In the genomic region with DNA sequence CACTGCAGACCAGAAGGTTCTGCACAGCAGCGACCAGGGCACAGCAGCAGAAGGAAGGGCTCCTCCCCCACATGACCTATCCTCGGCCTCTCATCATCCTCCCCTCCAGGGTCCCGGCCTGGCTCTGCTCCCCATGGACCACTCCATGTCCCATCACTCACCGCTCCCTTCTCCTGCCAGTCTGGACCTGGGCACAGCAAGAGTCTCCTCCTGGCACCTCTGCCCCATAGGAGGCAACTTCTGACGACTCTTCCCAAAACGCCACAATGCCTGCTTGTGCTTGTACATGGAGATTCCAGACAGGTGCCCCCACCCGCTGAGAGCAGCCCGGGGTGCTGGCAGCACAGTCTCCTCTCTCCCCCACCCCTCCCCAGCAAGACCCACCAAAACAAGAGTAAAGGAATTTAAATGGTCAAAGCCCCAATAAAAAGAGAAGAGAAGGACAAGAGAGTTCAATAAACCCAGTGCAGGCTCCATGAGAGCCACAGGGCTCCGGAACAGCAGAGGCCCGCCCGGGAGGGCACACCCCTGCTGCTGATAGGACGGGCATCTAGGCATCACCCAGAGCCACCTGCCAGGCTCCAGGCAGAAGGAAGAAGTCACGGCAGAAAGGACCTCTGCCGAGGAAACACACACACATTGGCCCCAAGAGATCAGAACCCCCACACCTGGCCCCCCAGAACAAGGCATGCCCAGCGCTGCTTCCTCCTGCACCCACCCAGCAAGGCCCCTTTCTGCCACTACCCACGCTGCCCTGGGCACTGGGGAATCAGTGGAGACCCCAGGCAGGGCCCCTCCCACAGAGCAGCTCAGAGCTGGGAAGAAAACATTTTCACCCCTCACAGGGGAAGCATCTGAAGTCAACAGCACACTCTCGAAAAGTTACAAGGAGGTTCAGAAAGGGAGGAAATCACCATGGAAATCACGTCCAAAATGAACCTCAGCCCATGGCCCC, we compare ENCODE assay signal across 18 cellular contexts. TPM values are rescaled to one million over a fixed set of nuclear protein-coding genes. Genes with fewer than 3 reads are reported as not detected.
DNase-seq lines count a peak whose midpoint lies in the region; ATAC-seq, FAIRE-seq and TF ChIP-seq lines count a peak whose summit lies in the region.
"Had no signal": no experiment of that assay in that cellular context is flagged by ENCODE, and none has a peak within 500 bp of the region (broad histone marks: within the 10 kb centered on the region; RNA-seq: fewer than 3 reads in every experiment).

No MANE protein-coding gene starts in this region.

- H4K8ac ChIP-seq in neuronal stem cell (ENCODE audit: low read depth, low read length) = no peak overlapping the region

- no peak overlapping the region for H2AFZ ChIP-seq in neuronal stem cell (ENCODE audit: low read length)
- H2AFZ ChIP-seq: parathyroid adenoma had no signal

- no peak overlapping the region for H2BK12ac ChIP-seq in neuronal stem cell (ENCODE audit: low read length)

- H3K9ac ChIP-seq in BLaER1 treated with 17β-estradiol and CSF1 and Interleukin-3, amounts not matched to agents 10 nM and 100 nM = peak overlapping the region in 8 of 11 experiments; percentile 6 to 51 (median 28); a peak in 9 of 22 replicates
- H3K9ac ChIP-seq in kidney (ENCODE audit: low read length in 2 of 2) (no peak overlapping the region), neuronal stem cell (ENCODE audit: low read depth, low read length, poor library complexity) (peak overlapping the region; percentile 40)
- H3K9ac ChIP-seq: parathyroid adenoma had no signal

- no peak overlapping the region for H3K4ac ChIP-seq in neuronal stem cell (ENCODE audit: low read length)

- H3K79me1 ChIP-seq in neuronal stem cell (ENCODE audit: low read depth, low read length) = peaks cover 45% of the 10 kb centered on the region

- peak overlapping the region in 9 of 11 experiments; percentile 23 to 75 (median 57); a peak in 16 of 22 replicates for H3K4me2 ChIP-seq in BLaER1 treated with 17β-estradiol and CSF1 and Interleukin-3, amounts not matched to agents 10 nM and 100 nM
- no peak overlapping the region for H3K4me2 ChIP-seq in neuronal stem cell (ENCODE audit: insufficient read depth, low read length, poor library complexity, severe bottlenecking)

- H3K14ac ChIP-seq in neuronal stem cell (ENCODE audit: low read length) = peak overlapping the region; percentile 33

- peak overlapping the region in 4 of 11 experiments; percentile 7 to 31 (median 24); a peak in 1 of 22 replicates for H3K27ac ChIP-seq in BLaER1 treated with 17β-estradiol and CSF1 and Interleukin-3, amounts not matched to agents 10 nM and 100 nM
- H3K27ac ChIP-seq in kidney (ENCODE audit: low read depth in 2 of 2, low read length in 2 of 2) (no peak overlapping the region), neuronal stem cell (replicated peaks; ENCODE audit: low read length) (no peak overlapping the region)
- H3K27ac ChIP-seq: dorsolateral prefrontal cortex, foreskin keratinocyte, parathyroid adenoma, upper lobe of left lung had no signal

- peaks cover 89 to 100% (median 97%) of the 10 kb centered on the region in 11 experiments for H4K20me1 ChIP-seq in BLaER1 treated with 17β-estradiol and CSF1 and Interleukin-3, amounts not matched to agents 10 nM and 100 nM

- H2AK5ac ChIP-seq in neuronal stem cell (ENCODE audit: low read depth, low read length) = no peak overlapping the region

- no peaks in the 10 kb centered on the region for H3K27me3 ChIP-seq in BLaER1 treated with 17β-estradiol and CSF1 and Interleukin-3, amounts not matched to agents 10 nM and 100 nM
- H3K27me3 ChIP-seq in H7 (ENCODE audit: control insufficient read depth, insufficient read depth, low read length) = no peaks in the 10 kb centered on the region
- H3K27me3 ChIP-seq in neuronal stem cell (ENCODE audit: control insufficient read depth in 3 of 3, insufficient read depth in 3 of 3, low read depth in 1 of 3, low read length in 3 of 3) = no peaks in the 10 kb centered on the region
- H3K27me3 ChIP-seq: dorsolateral prefrontal cortex, foreskin keratinocyte, upper lobe of left lung had no signal

- FAIRE-seq in kidney (lab: Jason Lieb, UNC) = no peak
- FAIRE-seq: TTC549 had no signal

- peaks cover 0 to 4% (median 0%) of the 10 kb centered on the region in 11 experiments; a peak in 1 of 22 replicates for H3K9me3 ChIP-seq in BLaER1 treated with 17β-estradiol and CSF1 and Interleukin-3, amounts not matched to agents 10 nM and 100 nM (replicated peaks in 1 of 11)
- H3K9me3 ChIP-seq in kidney (ENCODE audit: control insufficient read depth in 1 of 2, low read length in 2 of 2) (no peaks in the 10 kb centered on the region), neuronal stem cell (replicated peaks in 1 of 2; ENCODE audit: control insufficient read depth in 2 of 2, insufficient read depth in 1 of 2, low read depth in 1 of 2, low read length in 2 of 2) (peaks cover 4 to 17% of the 10 kb centered on the region in 2 donors)
- H3K9me3 ChIP-seq: upper lobe of left lung had no signal

- no peak overlapping the region for H2BK120ac ChIP-seq in neuronal stem cell (ENCODE audit: low read depth, low read length)

- DNase-seq in H7 (peak; percentile 35), kidney (peak; percentile 58), neuronal stem cell (ENCODE audit: low spot score) (no peak), SHP77 treated with DMSO at 0.1 percent for 48 hours (lab: John Stamatoyannopoulos, UW) (no peak), activated gamma-delta T cell treated with Interleukin-2 at 50 U/mL for 16 hours (no peak)
- DNase-seq: activated CD4-positive, alpha-beta T cell treated with anti-CD3 and anti-CD28 coated beads for 48 hours; foreskin keratinocyte; NCI-H2107; NCI-H524; stimulated activated CD4-positive, alpha-beta T cell treated with anti-CD3 and anti-CD28 coated beads, Interleukin-2, amount 100 ng/mL, for 24 hours; stimulated activated naive CD8-positive, alpha-beta T cell treated with anti-CD3 and anti-CD28 coated beads, Interleukin-15, amount 100 ng/mL, for 72 hours had no signal

- TF ChIP-seq CTCF in kidney (IDR thresholded peaks at IDR 0.05; ENCODE audit: borderline replicate concordance, extremely low read depth, insufficient read depth) = no peak

- H3K18ac ChIP-seq in neuronal stem cell (ENCODE audit: low read length) = peak overlapping the region; percentile 53

- WGBS in neuronal stem cell (ENCODE audit: extremely low coverage in 2 of 2, insufficient read length in 2 of 2, insufficient replicate concordance in 1 of 2), 2 donors = no CpG with 5 or more reads among the region's 18 CpGs

- no peak overlapping the region for H3K4me3 ChIP-seq in BLaER1 treated with 17β-estradiol and CSF1 and Interleukin-3, amounts not matched to agents 10 nM and 100 nM
- H3K4me3 ChIP-seq in H7 (ENCODE audit: insufficient read depth, low read depth, low read length) = no peak overlapping the region
- H3K4me3 ChIP-seq in kidney (ENCODE audit: low read length in 2 of 2) = no peak overlapping the region
- H3K4me3 ChIP-seq in neuronal stem cell (ENCODE audit: low read length in 2 of 2) = no peak overlapping the region
- H3K4me3 ChIP-seq: dorsolateral prefrontal cortex, upper lobe of left lung had no signal

- no peak overlapping the region for H4K91ac ChIP-seq in neuronal stem cell (ENCODE audit: low read depth, low read length, poor library complexity)

- H2BK5ac ChIP-seq in neuronal stem cell (ENCODE audit: low read length) = peak overlapping the region; percentile 20

- ATAC-seq in GM18868 (IDR thresholded peaks at IDR 0.05; ENCODE audit: unreplicated experiment) = no peak
- no peak for ATAC-seq in HG02870 (IDR thresholded peaks at IDR 0.05; ENCODE audit: unreplicated experiment)
- ATAC-seq: foreskin keratinocyte; stimulated activated naive CD8-positive, alpha-beta T cell treated with anti-CD3 and anti-CD28 coated beads, Interleukin-15, amount 100 ng/mL, for 72 hours had no signal

- H3K36me3 ChIP-seq in BLaER1 treated with 17β-estradiol and CSF1 and Interleukin-3, amounts not matched to agents 10 nM and 100 nM = peaks cover 26 to 54% (median 37%) of the 10 kb centered on the region in 11 experiments
- no peaks in the 10 kb centered on the region for H3K36me3 ChIP-seq in H7 (replicated peaks; ENCODE audit: control insufficient read depth, insufficient read depth, low read length)
- H3K36me3 ChIP-seq in kidney (ENCODE audit: control insufficient read depth in 1 of 2, insufficient read depth in 2 of 2, low read length in 2 of 2) = no peaks in the 10 kb centered on the region
- H3K36me3 ChIP-seq in neuronal stem cell (replicated peaks in 1 of 2; ENCODE audit: control insufficient read depth in 2 of 2, insufficient read depth in 2 of 2, low read length in 2 of 2) = peaks cover 15 to 23% of the 10 kb centered on the region in 2 donors

- intact Hi-C loops in kidney (cut with DNase I) = no loop called here

- H3K4me1 ChIP-seq in BLaER1 treated with 17β-estradiol and CSF1 and Interleukin-3, amounts not matched to agents 10 nM and 100 nM = peaks cover 10 to 80% (median 68%) of the 10 kb centered on the region in 10 experiments; a peak in 17 of 20 replicates
- H3K4me1 ChIP-seq in kidney (ENCODE audit: control insufficient read depth in 1 of 2, insufficient read depth in 1 of 2, low read depth in 1 of 2, low read length in 2 of 2) (no peaks in the 10 kb centered on the region), neuronal stem cell (ENCODE audit: control insufficient read depth in 2 of 2, insufficient read depth in 1 of 2, low read depth in 1 of 2, low read length in 2 of 2) (peaks cover 0 to 4% of the 10 kb centered on the region in 2 donors)
- H3K4me1 ChIP-seq: foreskin keratinocyte, parathyroid adenoma had no signal

- H2BK15ac ChIP-seq in neuronal stem cell (ENCODE audit: low read length) = no peak overlapping the region

- H3K23ac ChIP-seq in neuronal stem cell (ENCODE audit: low read depth, low read length, poor library complexity) = no peak overlapping the region

RNA-seq across cellular contexts. Expression of gene TAF4, which starts 15.2 kb away (rescaled TPM):
- 5.2 and 8.0 TPM in 2 replicates for total RNA-seq in H7 (2014; rRNA removed; shearing (Covaris generic))
- total RNA-seq in kidney = 18.4 TPM
- polyA plus RNA-seq in kidney (ENCODE audit: insufficient read depth, low read depth, low replicate concordance) = 3.7 TPM
- 13.5 TPM for polyA plus RNA-seq in neuronal stem cell (2013, experiment 1 of 2)
- polyA plus RNA-seq in neuronal stem cell (2013, experiment 2 of 2) = 15.0 TPM

Comparison
In these comparisons a context has a peak if more than half of its experiments do, and no peak if none do; other contexts are left out.
1. H3K9ac ChIP-seq: peak in BLaER1 treated with 17β-estradiol and CSF1 and Interleukin-3, amounts not matched to agents 10 nM and 100 nM (8 of 11) and neuronal stem cell (single experiment); none in kidney (0 of 2).
2. DNase-seq: peak in H7 (single experiment) and kidney (single experiment); none in neuronal stem cell (single experiment), SHP77 treated with DMSO at 0.1 percent for 48 hours (single experiment) and activated gamma-delta T cell treated with Interleukin-2 at 50 U/mL for 16 hours (single experiment).